ENCODE assay signal across 8 cellular contexts in the genomic region with DNA sequence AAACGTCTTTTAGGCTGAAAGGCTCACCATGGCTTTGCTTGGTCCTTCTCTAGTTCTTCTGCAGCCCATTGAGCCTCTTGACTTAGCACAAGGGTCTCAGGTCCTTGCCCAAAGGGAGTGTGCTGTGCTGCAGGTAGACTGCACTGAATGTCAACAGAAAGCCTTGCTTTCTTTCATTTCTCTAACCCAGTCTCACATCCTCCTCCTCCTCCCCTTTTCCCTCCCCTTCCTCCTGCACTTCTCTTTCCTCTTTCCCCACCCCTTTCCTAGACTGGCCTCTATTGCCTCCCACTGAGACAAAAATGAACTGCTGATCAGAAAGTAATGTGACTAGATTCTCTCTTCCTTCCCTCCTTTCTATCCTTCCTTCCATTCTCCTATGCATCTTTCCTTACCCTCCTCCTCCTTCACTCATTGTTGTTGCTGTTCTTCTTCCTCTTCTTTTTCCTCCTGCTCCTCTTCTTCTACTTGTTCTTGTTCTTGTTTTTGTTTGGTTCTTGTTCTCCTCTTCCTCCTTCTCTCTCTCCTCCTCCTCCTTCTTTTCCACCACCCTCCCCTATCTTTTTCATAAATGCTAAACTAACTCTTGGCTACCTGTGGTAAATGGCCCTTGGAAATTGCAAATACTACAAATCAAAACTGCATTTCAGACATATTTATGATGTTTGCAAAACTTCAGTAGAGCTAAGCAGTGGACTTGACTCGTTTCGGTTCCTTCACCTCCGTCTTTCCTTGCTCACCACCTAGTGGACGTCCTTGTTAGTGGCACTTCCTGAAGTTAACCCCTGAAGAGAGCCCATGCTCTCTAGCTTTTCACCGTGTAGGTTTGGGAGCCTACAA. TPM values are rescaled to one million over a fixed set of nuclear protein-coding genes. Genes with fewer than 3 reads are reported as not detected.
DNase-seq lines count a peak whose midpoint lies in the region; ATAC-seq and TF ChIP-seq lines count a peak whose summit lies in the region.

Gene SELL, minus strand, starts transcription at position 152 of the 840 bp plus-strand sequence. Its CDS starts 122 bp downstream, at position 30.

- H3K4me3 Mint-ChIP-seq in dendritic cell treated with granulocyte-macrophage colony-stimulating factor and Interleukin-4, amounts not matched to agents 40 ng/mL and 50 ng/mL, for 4 days: peak within 1 kb of the TSS; percentile 61

- TF ChIP-seq CTCF in right lobe of liver (IDR thresholded peaks at IDR 0.05): peak; percentile 73 to 76 (median 75)

- peaks cover 32% of the 10 kb centered on the region for H3K4me1 Mint-ChIP-seq in dendritic cell treated with granulocyte-macrophage colony-stimulating factor and Interleukin-4, amounts not matched to agents 40 ng/mL and 50 ng/mL, for 4 days (ENCODE audit: low read depth)

- DNase-seq in NCI-H446 (lab: John Stamatoyannopoulos, UW) (peak; percentile 24 to 70), right lobe of liver (peak in 2 of 3 donors; percentile 21 to 69)
- DNase-seq in stimulated activated CD4-positive, alpha-beta T cell treated with anti-CD3 and anti-CD28 coated beads, TNF-alpha, amount 100 ng/mL, for 1 hour (ENCODE audit: low read depth in 3 of 3, low spot score in 1 of 3): peak; percentile 46 to 52 (median 48)

- H3K4me1 ChIP-seq in BLaER1 treated with 17β-estradiol and CSF1 and Interleukin-3, amounts not matched to agents 10 nM and 100 nM: peaks cover 9 to 26% (median 11%) of the 10 kb centered on the region in 10 experiments
- peaks cover 0 to 6% (median 3%) of the 10 kb centered on the region in 4 donors for H3K4me1 ChIP-seq in right lobe of liver

- intact Hi-C loops in dendritic cell treated with granulocyte-macrophage colony-stimulating factor and Interleukin-4, amounts not matched to agents 40 ng/mL and 50 ng/mL, for 4 days (cut with micrococcal nuclease): loop anchor here (1.0 to 5.0 kb wide), 3 partner anchors 96 to 161 kb away; no protein-coding TSS in a partner anchor
- intact Hi-C loops in right lobe of liver (cut with DNase I): no loop called here

- H3K27me3 Mint-ChIP-seq in dendritic cell treated with granulocyte-macrophage colony-stimulating factor and Interleukin-4, amounts not matched to agents 40 ng/mL and 50 ng/mL, for 4 days: peaks cover 1% of the 10 kb centered on the region

- peak within 1 kb of the TSS in 6 of 11 experiments; percentile 38 to 61 (median 48); a peak in 10 of 22 replicates for H3K9ac ChIP-seq in BLaER1 treated with 17β-estradiol and CSF1 and Interleukin-3, amounts not matched to agents 10 nM and 100 nM

- H3K36me3 ChIP-seq in BLaER1 treated with 17β-estradiol and CSF1 and Interleukin-3, amounts not matched to agents 10 nM and 100 nM: no peaks in the 10 kb centered on the region
- H3K36me3 ChIP-seq in right lobe of liver: no peaks in the 10 kb centered on the region

- no peaks in the 10 kb centered on the region for H3K36me3 Mint-ChIP-seq in dendritic cell treated with granulocyte-macrophage colony-stimulating factor and Interleukin-4, amounts not matched to agents 40 ng/mL and 50 ng/mL, for 4 days (ENCODE audit: low read depth)

- no peaks in the 10 kb centered on the region for H4K20me1 ChIP-seq in BLaER1 treated with 17β-estradiol and CSF1 and Interleukin-3, amounts not matched to agents 10 nM and 100 nM

- 6% methylated on average over 6 of the region's 6 CpGs for WGBS in right lobe of liver (ENCODE audit: insufficient coverage, low coverage, low lambda C conversion rate, missing lambda C conversion rate)

- ATAC-seq in HG03139 (IDR thresholded peaks at IDR 0.05; ENCODE audit: unreplicated experiment) (peak; percentile 83), right lobe of liver (peak; percentile 98 to 99 (median 99))
- peak; percentile 62 to 68 for ATAC-seq in activated CD4-positive, CD25-positive, alpha-beta regulatory T cell treated with anti-CD3 and anti-CD28 coated beads, Interleukin-2, amount 50 U/mL, for 24 hours

- H3K4me3 ChIP-seq in BLaER1 treated with 17β-estradiol and CSF1 and Interleukin-3, amounts not matched to agents 10 nM and 100 nM: peak within 1 kb of the TSS in 6 of 10 experiments; percentile 36 to 58 (median 48); a peak in 12 of 20 replicates
- H3K4me3 ChIP-seq in right lobe of liver: peak within 1 kb of the TSS in 2 of 3 donors; percentile 38 to 50

- in situ Hi-C loops in GM18951 (cut with MboI; ENCODE audit: low sequenced_read_pairs, unreplicated experiment): no loop called here

- H3K27ac Mint-ChIP-seq in dendritic cell treated with granulocyte-macrophage colony-stimulating factor and Interleukin-4, amounts not matched to agents 40 ng/mL and 50 ng/mL, for 4 days: peak within 1 kb of the TSS; percentile 61

- peak within 1 kb of the TSS in 6 of 11 experiments; percentile 30 to 67 (median 56); a peak in 12 of 22 replicates for H3K27ac ChIP-seq in BLaER1 treated with 17β-estradiol and CSF1 and Interleukin-3, amounts not matched to agents 10 nM and 100 nM
- peak within 1 kb of the TSS in 1 of 3 donors; percentile 5 for H3K27ac ChIP-seq in right lobe of liver

- TF ChIP-seq POLR2A in GM18951 (IDR thresholded peaks at IDR 0.05; ENCODE audit: extremely low read depth, insufficient read depth, insufficient read length) (peak; percentile 74), right lobe of liver (IDR thresholded peaks at IDR 0.05) (no peak)

- H3K27me3 ChIP-seq in BLaER1 treated with 17β-estradiol and CSF1 and Interleukin-3, amounts not matched to agents 10 nM and 100 nM: no peaks in the 10 kb centered on the region
- H3K27me3 ChIP-seq in right lobe of liver: no peaks in the 10 kb centered on the region

- peaks cover 7 to 24% (median 16%) of the 10 kb centered on the region in 11 experiments; a peak in 19 of 22 replicates for H3K9me3 ChIP-seq in BLaER1 treated with 17β-estradiol and CSF1 and Interleukin-3, amounts not matched to agents 10 nM and 100 nM (replicated peaks in 1 of 11)
- H3K9me3 ChIP-seq in right lobe of liver: no peaks in the 10 kb centered on the region

- H3K9me3 Mint-ChIP-seq in dendritic cell treated with granulocyte-macrophage colony-stimulating factor and Interleukin-4, amounts not matched to agents 40 ng/mL and 50 ng/mL, for 4 days: peaks cover 11% of the 10 kb centered on the region

- H3K4me2 ChIP-seq in BLaER1 treated with 17β-estradiol and CSF1 and Interleukin-3, amounts not matched to agents 10 nM and 100 nM: peak within 1 kb of the TSS; percentile 35 to 86 (median 65)

RNA-seq across cellular contexts. Expression of gene SELL, which starts in this region (rescaled TPM):
- 1 to 10 TPM in 5 of 6 experiments, under 1 TPM in 1; 0.80 to 4.5 (median 2.2) TPM for total RNA-seq in right lobe of liver
